8 cellular contexts compared by ENCODE assay signal in the genomic region with DNA sequence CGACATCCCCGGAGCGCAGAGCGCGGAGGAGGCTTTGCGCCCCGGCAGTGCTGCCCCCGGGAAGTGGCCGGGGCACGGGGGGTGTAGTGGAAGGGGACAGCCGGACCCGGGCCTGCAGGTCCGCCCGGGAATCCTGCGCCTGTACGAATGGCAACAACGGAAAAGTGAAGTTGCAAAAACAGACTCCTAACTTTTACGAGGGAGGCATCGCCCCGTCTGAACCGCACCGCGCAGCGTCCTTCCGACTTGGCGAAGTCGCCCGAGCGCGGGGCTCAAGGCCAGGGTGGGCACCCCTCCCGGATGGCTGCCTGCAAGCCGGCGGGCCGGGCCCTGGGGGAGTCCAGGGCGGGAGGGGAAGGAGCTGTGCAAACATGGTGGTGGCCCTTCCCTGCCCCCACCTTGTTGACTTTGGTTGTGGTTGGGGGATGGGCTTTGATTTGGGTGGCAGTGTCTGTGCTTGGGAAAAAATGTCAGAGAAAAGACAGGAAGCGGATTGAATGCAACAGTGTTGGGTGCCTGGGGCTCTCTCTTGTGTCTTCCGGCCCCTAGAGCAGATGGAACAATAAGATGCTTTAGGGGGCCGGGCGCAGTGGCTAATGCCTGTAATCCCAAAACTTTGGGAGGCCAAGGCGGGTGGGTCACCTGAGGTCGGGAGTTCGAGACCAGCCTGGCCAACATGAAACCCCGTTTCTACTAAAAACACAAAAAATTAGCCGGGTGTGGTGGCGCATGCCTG. TPM values are rescaled to one million over a fixed set of nuclear protein-coding genes. Genes with fewer than 3 reads are reported as not detected.
A peak's percentile ranks its signal among the peaks of the same experiment; 100 is the strongest.
DNase-seq lines count a peak whose midpoint lies in the region; ATAC-seq and TF ChIP-seq lines count a peak whose summit lies in the region.

No MANE protein-coding gene starts in this region.

- peak; percentile 42 for ATAC-seq in PC-3

- POLR2A ChIA-PET in HEK293 (lab: Yijun Ruan, JAX), result interaction anchor here (0.5 to 1.1 kb wide), 6 partner anchors 12 to 115 kb away, joined by 3 to 6 read pairs (median 3); no protein-coding TSS in a partner anchor
- POLR2A ChIA-PET in PC-3 (lab: Charles Lee; ENCODE audit: unreplicated experiment), result no interaction called here

- peak overlapping the region; percentile 88 for H3K27ac ChIP-seq in HEK293 (ENCODE audit: extremely low read depth, low read depth, low read length)
- H3K27ac ChIP-seq in PC-3 (ENCODE audit: low read length), result peak overlapping the region; percentile 96
- H3K27ac ChIP-seq in neural progenitor cell, result peak overlapping the region; percentile 91

- H3K36me3 ChIP-seq in BE2C (no peaks in the 10 kb centered on the region), HEK293 (ENCODE audit: control insufficient read depth in 2 of 2, insufficient read depth in 1 of 2, low read length in 2 of 2) (peaks cover 4 to 25% of the 10 kb centered on the region in 2 experiments; a peak in 2 of 3 replicates), PC-3 (ENCODE audit: low read depth, low read length) (peaks cover 7% of the 10 kb centered on the region; the same call in 1 of the 2 replicates), neural progenitor cell (no peaks in the 10 kb centered on the region)

- H3K4me3 ChIP-seq in BE2C (ENCODE audit: low read depth, low read length) (peak overlapping the region; percentile 82), HEK293 (ENCODE audit: low read depth, low read length) (peak overlapping the region; percentile 75), PC-3 (ENCODE audit: low read length) (peak overlapping the region; percentile 89), foreskin fibroblast (ENCODE audit: low read depth in 1 of 2, low read length in 2 of 2) (peak overlapping the region; percentile 87 to 95), neural progenitor cell (peak overlapping the region; percentile 85)

- H3K9ac ChIP-seq in PC-3 (ENCODE audit: low read length) (peak overlapping the region; percentile 100), neural progenitor cell (peak overlapping the region; percentile 59)

- H2AFZ ChIP-seq in PC-3 (ENCODE audit: low read length) (peak overlapping the region; percentile 79), neural progenitor cell (replicated peaks) (peak overlapping the region; percentile 52)

- peak overlapping the region; percentile 95 for H3K4me3 Mint-ChIP-seq in neural progenitor cell

- TSS peak; percentile 52 for BruUV-seq in PC-3 (replicated peaks; lab: Mats Ljungman, UMichigan)

- peaks cover 6% of the 10 kb centered on the region for H3K27me3 Mint-ChIP-seq in neural progenitor cell (ENCODE audit: insufficient read depth, low read depth)

- H3K9me2 ChIP-seq in PC-3 (replicated peaks; ENCODE audit: low read length), result no peaks in the 10 kb centered on the region

- peaks cover 2% of the 10 kb centered on the region for H3K36me3 Mint-ChIP-seq in neural progenitor cell

- H3F3A ChIP-seq in PC-3 (ENCODE audit: low read length, unreplicated experiment) (peaks cover 4% of the 10 kb centered on the region), neural progenitor cell (ENCODE audit: low read depth) (peaks cover 47% of the 10 kb centered on the region)

- H3K79me2 ChIP-seq in PC-3 (ENCODE audit: low read length) (peaks cover 26% of the 10 kb centered on the region), neural progenitor cell (ENCODE audit: low read depth) (no peaks in the 10 kb centered on the region)

- peaks cover 2% of the 10 kb centered on the region for H3K9me3 Mint-ChIP-seq in neural progenitor cell

- H3K4me1 Mint-ChIP-seq in neural progenitor cell, result peaks cover 33% of the 10 kb centered on the region

- H3K4me1 ChIP-seq in BE2C (peaks cover 16% of the 10 kb centered on the region), HEK293 (ENCODE audit: control insufficient read depth, insufficient read depth, low read length) (peaks cover 6% of the 10 kb centered on the region), PC-3 (ENCODE audit: insufficient read depth, low read length) (peaks cover 25% of the 10 kb centered on the region), neural progenitor cell (peaks cover 10% of the 10 kb centered on the region)

- TF ChIP-seq CTCF in BE2C (IDR thresholded peaks at IDR 0.05; ENCODE audit: low read depth, low read length) (no peak), HEK293 (tag by site-specific recombination; IDR thresholded peaks at IDR 0.05) (0 out of 2 replicates have a peak, but pooled peaks have one; percentile 7), PC-3 (conservative IDR thresholded peaks at IDR 0.05; ENCODE audit: low read depth, low read length) (no peak), foreskin fibroblast (IDR thresholded peaks at IDR 0.05; ENCODE audit: low read depth, low read length) (no peak), neural progenitor cell (IDR thresholded peaks at IDR 0.05) (no peak)

- intact Hi-C loops in PC-3 (cut with micrococcal nuclease), result no loop called here

- H4K20me1 ChIP-seq in PC-3 (ENCODE audit: low read length), result no peaks in the 10 kb centered on the region
- peaks cover 22% of the 10 kb centered on the region for H4K20me1 ChIP-seq in neural progenitor cell (ENCODE audit: low read depth)

- H3K4me2 ChIP-seq in PC-3 (ENCODE audit: low read length) (peak overlapping the region; percentile 100), neural progenitor cell (peak overlapping the region; percentile 90)

- no peaks in the 10 kb centered on the region for H3K9me3 ChIP-seq in BE2C
- no peaks in the 10 kb centered on the region for H3K9me3 ChIP-seq in HEK293 (ENCODE audit: control insufficient read depth, insufficient read depth, low read depth, low read length)
- H3K9me3 ChIP-seq in PC-3 (ENCODE audit: low read length), result no peaks in the 10 kb centered on the region
- H3K9me3 ChIP-seq in neural progenitor cell (ENCODE audit: low read depth), result no peaks in the 10 kb centered on the region

- DNase-seq in BE2C (peak; percentile 40), PC-3 (peak; percentile 81), activated gamma-delta T cell (lab: John Stamatoyannopoulos, UW) (peak; percentile 36), foreskin fibroblast (peak; percentile 34 to 72), neural progenitor cell (ENCODE audit: low spot score) (peak; percentile 82), ureter (ENCODE audit: low spot score) (peak; percentile 75), GDM1 (lab: John Stamatoyannopoulos, UW) (no peak)

- H3K27ac Mint-ChIP-seq in neural progenitor cell, result peak overlapping the region; percentile 90

- H3K27me3 ChIP-seq in BE2C, result no peaks in the 10 kb centered on the region
- H3K27me3 ChIP-seq in PC-3 (ENCODE audit: low read length), result no peaks in the 10 kb centered on the region
- peaks cover 15% of the 10 kb centered on the region for H3K27me3 ChIP-seq in neural progenitor cell

- CTCF ChIA-PET in HEK293 (lab: Yijun Ruan, JAX), result no interaction called here
- CTCF ChIA-PET in PC-3 (lab: Charles Lee), result interaction anchor here (0.6 kb wide), 1 partner anchor 160 kb away, joined by 3 read pairs; a partner anchor contains a TSS

TF ChIP-seq in HEK293, 187 proteins besides CTCF, POLR2A, EP300 and RAD21 (continues in another document):
- TF ChIP-seq ZNF335 (tag by site-specific recombination; conservative IDR thresholded peaks at IDR 0.05), result peak; percentile 93
- no peak for TF ChIP-seq ZNF324 (tag by site-specific recombination; IDR thresholded peaks at IDR 0.05)
- no peak for TF ChIP-seq ZNF266 (tag by site-specific recombination; IDR thresholded peaks at IDR 0.05; ENCODE audit: low read depth)
- TF ChIP-seq ZFHX2 (tag by site-specific recombination; conservative IDR thresholded peaks at IDR 0.05), result no peak
- TF ChIP-seq ZNF157 (tag by site-specific recombination; IDR thresholded peaks at IDR 0.05), result no peak
- TF ChIP-seq ZNF341 (tag by site-specific recombination; IDR thresholded peaks at IDR 0.05; ENCODE audit: low read depth), result peak; percentile 83
- no peak for TF ChIP-seq ZNF121 (tag by site-specific recombination; IDR thresholded peaks at IDR 0.05)
- TF ChIP-seq ZNF624 (tag by site-specific recombination; IDR thresholded peaks at IDR 0.05), result no peak
- TF ChIP-seq KLF1 (tag by site-specific recombination; IDR thresholded peaks at IDR 0.05), result 0 out of 2 replicates have a peak, but pooled peaks have one; percentile 50
- TF ChIP-seq, protein P1, sequence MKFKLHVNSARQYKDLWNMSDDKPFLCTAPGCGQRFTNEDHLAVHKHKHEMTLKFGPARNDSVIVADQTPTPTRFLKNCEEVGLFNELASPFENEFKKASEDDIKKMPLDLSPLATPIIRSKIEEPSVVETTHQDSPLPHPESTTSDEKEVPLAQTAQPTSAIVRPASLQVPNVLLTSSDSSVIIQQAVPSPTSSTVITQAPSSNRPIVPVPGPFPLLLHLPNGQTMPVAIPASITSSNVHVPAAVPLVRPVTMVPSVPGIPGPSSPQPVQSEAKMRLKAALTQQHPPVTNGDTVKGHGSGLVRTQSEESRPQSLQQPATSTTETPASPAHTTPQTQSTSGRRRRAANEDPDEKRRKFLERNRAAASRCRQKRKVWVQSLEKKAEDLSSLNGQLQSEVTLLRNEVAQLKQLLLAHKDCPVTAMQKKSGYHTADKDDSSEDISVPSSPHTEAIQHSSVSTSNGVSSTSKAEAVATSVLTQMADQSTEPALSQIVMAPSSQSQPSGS (tag by site-specific recombination; IDR thresholded peaks at IDR 0.05; ENCODE audit: low read depth), result no peak
- TF ChIP-seq HOXA7 (CRISPR knock-in tag; IDR thresholded peaks at IDR 0.05; ENCODE audit: borderline replicate concordance), result no peak
- TF ChIP-seq ZNF2 (tag by site-specific recombination; IDR thresholded peaks at IDR 0.05), result no peak

RNA-seq across cellular contexts. Expression of a gene that starts 0.7 kb away (rescaled TPM):
- 37.4 TPM for polyA plus RNA-seq in BE2C (2012; ENCODE audit: insufficient read depth, insufficient read length, low read depth)
- total RNA-seq in PC-3 (2014; rRNA removed), result 71.4 and 84.1 TPM in 2 replicates
- total RNA-seq in neural progenitor cell (ENCODE audit: low replicate concordance), result 19.8 and 23.7 TPM in 2 replicates
- 221 TPM for total RNA-seq in ureter

RNA-seq across cellular contexts. Expression of a gene that starts 41.1 kb away (rescaled TPM):
- 31.9 TPM for polyA plus RNA-seq in BE2C (2012; ENCODE audit: insufficient read depth, insufficient read length, low read depth)
- total RNA-seq in PC-3 (2014; rRNA removed) (15.0 and 18.4 TPM in 2 replicates), neural progenitor cell (ENCODE audit: low replicate concordance) (7.9 and 24.1 TPM in 2 replicates), ureter (25.5 TPM)

RNA-seq across cellular contexts. Expression of a gene that starts 41.2 kb away (rescaled TPM):
- 39.3 TPM for polyA plus RNA-seq in BE2C (2012; ENCODE audit: insufficient read depth, insufficient read length, low read depth)
- total RNA-seq in PC-3 (2014; rRNA removed) (15.3 and 16.6 TPM in 2 replicates), neural progenitor cell (ENCODE audit: low replicate concordance) (7.2 and 12.4 TPM in 2 replicates), ureter (64.1 TPM)
